In the genomic region with DNA sequence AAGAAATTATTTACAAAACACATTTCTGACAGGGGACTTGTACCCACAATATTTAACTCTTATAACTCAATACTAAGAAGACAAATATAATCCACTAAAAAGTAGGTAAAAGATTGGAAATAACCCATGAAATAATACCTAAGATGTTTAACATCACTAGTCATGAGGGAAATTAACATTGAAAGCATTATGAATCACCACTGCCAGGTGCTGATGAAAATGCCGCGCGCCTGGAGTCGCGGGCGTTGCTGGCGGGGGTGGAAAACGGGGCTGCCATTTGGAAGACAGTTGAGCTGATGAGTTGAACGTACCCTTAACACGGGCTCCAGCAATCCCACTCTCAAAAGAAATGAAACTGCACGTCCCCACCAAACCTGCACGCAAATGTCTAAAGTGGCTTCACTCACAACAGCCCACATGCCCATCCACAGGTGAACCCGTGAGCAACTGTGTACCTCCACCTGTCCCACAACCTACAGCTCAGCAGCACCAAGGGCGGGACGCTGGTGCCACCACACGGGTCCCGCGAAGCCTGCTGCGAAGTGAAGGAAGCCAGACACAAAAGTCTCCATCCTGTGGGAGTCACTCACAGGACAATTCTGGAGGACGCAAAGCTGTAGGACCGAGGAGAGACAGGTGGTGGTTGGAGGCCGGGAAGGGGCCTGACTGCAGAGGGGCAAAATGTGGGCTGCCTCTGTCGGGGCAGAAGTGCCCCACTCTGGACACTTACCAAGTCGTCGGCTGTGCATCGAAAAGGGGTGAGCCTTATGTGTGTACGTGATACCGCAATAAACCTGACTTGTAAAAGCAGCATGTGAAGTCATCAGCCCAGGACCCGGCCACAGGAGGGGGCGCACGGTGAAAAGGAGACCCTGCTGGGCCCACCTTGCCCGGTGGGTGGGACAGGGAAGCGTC, we compare ENCODE assay signal across 7 cellular contexts.
DNase-seq lines count a peak whose midpoint lies in the region; ATAC-seq, FAIRE-seq and TF ChIP-seq lines count a peak whose summit lies in the region.
"Not testable (repeated sequence)": the region's sequence is repeated elsewhere in the genome, so short reads cannot be mapped to it uniquely, and the experiment has no call there.

No MANE protein-coding gene starts in this region.

- H2BK120ac ChIP-seq in trophoblast cell (ENCODE audit: insufficient read depth, low read length, poor library complexity), result not testable (repeated sequence)

- not testable (repeated sequence) for H2BK5ac ChIP-seq in trophoblast cell (ENCODE audit: low read depth, low read length, poor library complexity)

- FAIRE-seq in astrocyte (lab: Jason Lieb, UNC), result not testable (repeated sequence)

- not testable (repeated sequence) for TF ChIP-seq EP300 in suprapubic skin (IDR thresholded peaks at IDR 0.05)

- H3K4ac ChIP-seq in trophoblast cell (ENCODE audit: low read depth, low read length), result not testable (repeated sequence)

- not testable (repeated sequence) for H2BK12ac ChIP-seq in trophoblast cell (ENCODE audit: low read length)

- H3K4me3 Mint-ChIP-seq in Caco-2 (ENCODE audit: unreplicated experiment), result peak overlapping the region; percentile 38
- H3K4me3 Mint-ChIP-seq in astrocyte (ENCODE audit: unreplicated experiment), result not testable (repeated sequence)

- not testable (repeated sequence) for H3K4me3 ChIP-seq in Caco-2 (ENCODE audit: low read depth, low read length); astrocyte (ENCODE audit: insufficient read depth, low read depth, low read length); trophoblast cell (ENCODE audit: low read depth, low read length); suprapubic skin

- H3K79me2 ChIP-seq in astrocyte (ENCODE audit: insufficient read depth, low read length), result peaks cover 18% of the 10 kb centered on the region
- H3K79me2 ChIP-seq in trophoblast cell (ENCODE audit: control insufficient read depth, insufficient read depth, low read length, poor library complexity), result not testable (repeated sequence)

- POLR2A ChIA-PET in Caco-2 (lab: Charles Lee), result not testable (repeated sequence)

- TF ChIP-seq POLR2A in suprapubic skin (IDR thresholded peaks at IDR 0.05), result not testable (repeated sequence)

- BruUV-seq in Caco-2 (replicated peaks; lab: Mats Ljungman, UMichigan), result not testable (repeated sequence)

- H3K9ac ChIP-seq in astrocyte (ENCODE audit: low read length); trophoblast cell (ENCODE audit: low read length): not testable (repeated sequence)

- H2AFZ ChIP-seq in astrocyte (ENCODE audit: low read depth, low read length); trophoblast cell (ENCODE audit: insufficient read depth, low read length, poor library complexity): not testable (repeated sequence)

- H3K18ac ChIP-seq in trophoblast cell (ENCODE audit: low read length), result not testable (repeated sequence)

- H3K27me3 Mint-ChIP-seq in Caco-2 (ENCODE audit: insufficient read depth, unreplicated experiment); astrocyte (ENCODE audit: low read depth, unreplicated experiment): not testable (repeated sequence)

- CTCF ChIA-PET in Caco-2 (lab: Charles Lee), result not testable (repeated sequence)

- TF ChIP-seq CTCF in Caco-2 (IDR thresholded peaks at IDR 0.05; ENCODE audit: insufficient read depth in 1 of 2, low read depth in 1 of 2, low read length in 1 of 2, severe bottlenecking in 1 of 2, unreplicated experiment in 1 of 2); astrocyte (IDR thresholded peaks at IDR 0.05; ENCODE audit: insufficient read depth, low read depth, low read length); foreskin keratinocyte (conservative IDR thresholded peaks at IDR 0.05); suprapubic skin (IDR thresholded peaks at IDR 0.05): not testable (repeated sequence)

- not testable (repeated sequence) for H4K20me1 ChIP-seq in astrocyte (ENCODE audit: insufficient read depth, low read length)

- H4K8ac ChIP-seq in trophoblast cell (ENCODE audit: low read depth, low read length), result not testable (repeated sequence)

- H4K91ac ChIP-seq in trophoblast cell (ENCODE audit: low read depth, low read length), result not testable (repeated sequence)

- no CpG with 5 or more reads among the region's 33 CpGs for WGBS in trophoblast cell (ENCODE audit: extremely low coverage, insufficient coverage, insufficient read length)
- 58% methylated on average over 32 of the region's 33 CpGs for WGBS in suprapubic skin

- H2AK5ac ChIP-seq in trophoblast cell (ENCODE audit: low read length), result not testable (repeated sequence)

- not testable (repeated sequence) for H3K9me3 Mint-ChIP-seq in Caco-2 (ENCODE audit: unreplicated experiment); astrocyte (ENCODE audit: unreplicated experiment)

- H3K9me3 ChIP-seq in Caco-2; astrocyte (ENCODE audit: insufficient read depth, low read depth, low read length); suprapubic skin: not testable (repeated sequence)
- peaks cover 11% of the 10 kb centered on the region for H3K9me3 ChIP-seq in trophoblast cell (ENCODE audit: insufficient read depth, low read depth, low read length)

- H3K79me1 ChIP-seq in trophoblast cell (ENCODE audit: low read length), result not testable (repeated sequence)

- H3K27ac Mint-ChIP-seq in Caco-2 (ENCODE audit: unreplicated experiment); astrocyte (ENCODE audit: unreplicated experiment): not testable (repeated sequence)

- intact Hi-C loops in Caco-2 (cut with micrococcal nuclease; ENCODE audit: unreplicated experiment), result not testable (repeated sequence)

- H3K27ac ChIP-seq in astrocyte (ENCODE audit: low read depth, low read length), result peak overlapping the region; percentile 21
- not testable (repeated sequence) for H3K27ac ChIP-seq in foreskin keratinocyte; trophoblast cell (ENCODE audit: low read depth, low read length); suprapubic skin

- H3K4me1 Mint-ChIP-seq in Caco-2 (ENCODE audit: low read depth, unreplicated experiment); astrocyte (ENCODE audit: low read depth, unreplicated experiment): not testable (repeated sequence)

- H3K36me3 ChIP-seq in Caco-2 (ENCODE audit: control insufficient read depth, insufficient read depth, low read length); astrocyte (ENCODE audit: insufficient read depth, low read length); trophoblast cell (ENCODE audit: control insufficient read depth in 1 of 2, insufficient read depth in 2 of 2, low read length in 2 of 2); suprapubic skin: not testable (repeated sequence)

- not testable (repeated sequence) for H3K4me1 ChIP-seq in Caco-2; foreskin keratinocyte; trophoblast cell (ENCODE audit: control insufficient read depth in 1 of 2, insufficient read depth in 2 of 2, low read length in 2 of 2); suprapubic skin
- H3K4me1 ChIP-seq in astrocyte (ENCODE audit: insufficient read depth, low read length), result peaks cover 23% of the 10 kb centered on the region

- H3K14ac ChIP-seq in trophoblast cell (ENCODE audit: low read length), result not testable (repeated sequence)

- peak; percentile 32 for ATAC-seq in foreskin keratinocyte
- not testable (repeated sequence) for ATAC-seq in left lobe of liver

- not testable (repeated sequence) for DNase-seq in Caco-2
- DNase-seq in RPMI7951 (ENCODE audit: low read depth) (peak; percentile 43), astrocyte (ENCODE audit: low read depth) (peak; percentile 64), foreskin keratinocyte (peak; percentile 9 to 48), left lobe of liver (ENCODE audit: low spot score) (peak; percentile 27), trophoblast cell (peak; percentile 20 to 46), suprapubic skin (ENCODE audit: low spot score in 2 of 2) (peak; percentile 35 to 55)

- H3K23ac ChIP-seq in trophoblast cell (ENCODE audit: low read length), result not testable (repeated sequence)

- not testable (repeated sequence) for H3K36me3 Mint-ChIP-seq in Caco-2 (ENCODE audit: insufficient read depth, unreplicated experiment); astrocyte (ENCODE audit: low read depth, unreplicated experiment)

- not testable (repeated sequence) for H4K12ac ChIP-seq in trophoblast cell (ENCODE audit: low read depth, low read length)

- H3K4me2 ChIP-seq in astrocyte (ENCODE audit: low read length), result peak overlapping the region; percentile 63
- H3K4me2 ChIP-seq in trophoblast cell (ENCODE audit: low read length), result not testable (repeated sequence)

- not testable (repeated sequence) for H3K27me3 ChIP-seq in Caco-2 (replicated peaks; ENCODE audit: control insufficient read depth, insufficient read depth, low read length); astrocyte (ENCODE audit: insufficient read depth, low read length); foreskin keratinocyte; trophoblast cell (ENCODE audit: insufficient read depth, low read length); suprapubic skin
